In the genomic region with DNA sequence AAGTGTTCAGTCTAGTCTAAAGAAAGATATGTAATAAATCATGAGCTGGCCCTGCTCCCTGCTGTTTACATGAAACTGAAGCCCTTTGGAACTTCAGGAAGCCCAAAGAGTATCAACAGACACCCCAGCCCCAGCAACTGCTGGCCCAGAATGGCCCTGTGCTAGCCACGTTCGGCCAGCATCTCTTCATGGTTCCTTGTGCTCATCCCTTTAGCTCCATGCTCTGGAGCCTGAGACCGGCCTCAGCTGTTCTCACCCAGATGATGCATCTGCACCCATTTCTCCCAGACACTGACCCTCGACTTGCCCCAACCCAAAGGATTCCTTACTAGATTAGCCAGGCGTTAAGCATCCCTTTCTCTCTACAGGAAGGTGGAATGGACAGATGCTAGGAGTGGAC, we compare ENCODE assay signal across 2 cellular contexts.
"Had no signal": no experiment of that assay in that cellular context is flagged by ENCODE, and none has a peak within 500 bp of the region (broad histone marks: within the 10 kb centered on the region; RNA-seq: fewer than 3 reads in every experiment).

No MANE protein-coding gene starts in this region.

- DNase-seq: GF-D8 had no signal

- ATAC-seq: GM12878 had no signal

- H3K4me3 ChIP-seq: GM12878 had no signal
